9 cellular contexts compared by ENCODE assay signal in the genomic region with DNA sequence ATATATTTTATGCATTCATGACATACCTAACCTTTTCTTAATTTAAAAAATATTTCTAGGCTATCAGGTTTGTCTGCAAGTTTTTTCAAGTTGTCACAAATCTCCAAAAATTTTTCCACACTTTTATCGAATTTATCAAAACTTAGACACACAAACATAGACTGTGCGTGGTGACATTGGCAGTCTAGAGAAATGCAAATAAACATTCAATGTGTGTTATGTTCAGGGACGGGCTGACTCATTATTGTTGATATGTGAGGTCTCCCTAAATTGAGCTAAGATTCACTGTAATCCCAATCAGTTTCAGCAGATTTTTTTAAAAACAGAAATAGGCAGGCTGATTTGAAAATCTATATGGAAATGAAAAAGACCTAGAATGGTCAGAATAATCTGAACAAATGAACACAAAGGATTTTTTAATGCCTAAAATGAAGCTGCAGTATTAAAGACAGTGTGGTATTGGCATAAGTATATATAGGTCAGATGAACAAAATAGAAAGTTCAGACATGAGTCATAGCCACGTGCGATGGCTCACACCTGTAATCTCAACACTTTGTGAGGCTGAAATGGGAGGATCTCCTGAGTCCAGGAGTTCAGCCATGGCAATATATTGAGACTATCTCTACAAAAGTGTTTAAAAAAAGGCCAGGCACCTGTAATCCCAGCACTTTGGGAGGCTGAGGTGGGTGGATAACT. TPM values are rescaled to one million over a fixed set of nuclear protein-coding genes. Genes with fewer than 3 reads are reported as not detected.
DNase-seq lines count a peak whose midpoint lies in the region; ATAC-seq and TF ChIP-seq lines count a peak whose summit lies in the region.
"Had no signal": no experiment of that assay in that cellular context is flagged by ENCODE, and none has a peak within 500 bp of the region (broad histone marks: within the 10 kb centered on the region; RNA-seq: fewer than 3 reads in every experiment).

No MANE protein-coding gene starts in this region.

- H3K4me2 ChIP-seq in smooth muscle cell = no peak overlapping the region

- H3F3A ChIP-seq in smooth muscle cell (ENCODE audit: low read depth) = no peaks in the 10 kb centered on the region

- intact Hi-C loops in activated CD8-positive, alpha-beta T cell treated with anti-CD3 and anti-CD28 coated beads for 36 hours (cut with micrococcal nuclease) = no loop called here
- intact Hi-C loops in Panc1 (cut with micrococcal nuclease; ENCODE audit: unreplicated experiment) (no loop called here), adrenal gland (cut with DNase I) (no loop called here)

- peaks cover 18% of the 10 kb centered on the region for H4K20me1 ChIP-seq in smooth muscle cell (ENCODE audit: low read depth)

- no peak overlapping the region for H3K4me3 ChIP-seq in Panc1 (ENCODE audit: low read depth in 2 of 2, low read length in 2 of 2)
- no peak overlapping the region for H3K4me3 ChIP-seq in smooth muscle cell
- H3K4me3 ChIP-seq in adrenal gland = no peak overlapping the region

- in situ Hi-C loops in Panc1 (cut with HindIII; ENCODE audit: low pct_unique_long_range_greater_than_20kb, low sequenced_read_pairs) = no loop called here

- H3K4me3 Mint-ChIP-seq in activated CD8-positive, alpha-beta T cell treated with anti-CD3 and anti-CD28 coated beads for 36 hours = no peak overlapping the region
- no peak overlapping the region for H3K4me3 Mint-ChIP-seq in activated CD8-positive, alpha-beta T cell treated with anti-CD3 and anti-CD28 coated beads, Interleukin-2, amount 10 ng/mL, durations not matched to agents 7 days and 5 days

- BruUV-seq in Panc1 (replicated peaks; lab: Mats Ljungman, UMichigan) = TSS peak; percentile 47

- CTCF ChIA-PET in activated CD8-positive, alpha-beta T cell treated with anti-CD3 and anti-CD28 coated beads for 36 hours (lab: Charles Lee) = interaction anchor here (0.9 to 1.9 kb wide), 3 partner anchors 11 to 429 kb away, joined by 3 to 6 read pairs (median 3); no protein-coding TSS in a partner anchor
- CTCF ChIA-PET in activated CD8-positive, alpha-beta T cell treated with anti-CD3 and anti-CD28 coated beads, Interleukin-2, amount 10 ng/mL, durations not matched to agents 7 days and 5 days (lab: Charles Lee) = no interaction called here
- CTCF ChIA-PET in Panc1 (lab: Charles Lee) = no interaction called here

- no peaks in the 10 kb centered on the region for H3K9me3 Mint-ChIP-seq in activated CD8-positive, alpha-beta T cell treated with anti-CD3 and anti-CD28 coated beads for 36 hours
- H3K9me3 Mint-ChIP-seq in activated CD8-positive, alpha-beta T cell treated with anti-CD3 and anti-CD28 coated beads, Interleukin-2, amount 10 ng/mL, durations not matched to agents 7 days and 5 days (ENCODE audit: insufficient read depth) = no peaks in the 10 kb centered on the region

- 87% methylated on average over 5 of the region's 5 CpGs for WGBS in smooth muscle cell (ENCODE audit: low lambda C conversion rate)
- WGBS in adrenal gland, 4 donors = 46 to 50% (median 48%) methylated on average over 5 of the region's 5 CpGs

- TF ChIP-seq CTCF in activated CD8-positive, alpha-beta T cell treated with anti-CD3 and anti-CD28 coated beads for 36 hours (IDR thresholded peaks at IDR 0.05) = no peak
- TF ChIP-seq CTCF in Panc1 (IDR thresholded peaks at IDR 0.05) (no peak), smooth muscle cell (IDR thresholded peaks at IDR 0.05; ENCODE audit: borderline replicate concordance, insufficient read depth, poor library complexity, severe bottlenecking) (no peak), adrenal gland (IDR thresholded peaks at IDR 0.05) (no peak)

- H3K4me1 Mint-ChIP-seq in activated CD8-positive, alpha-beta T cell treated with anti-CD3 and anti-CD28 coated beads for 36 hours (ENCODE audit: low read depth) = peaks cover 21% of the 10 kb centered on the region
- H3K4me1 Mint-ChIP-seq in activated CD8-positive, alpha-beta T cell treated with anti-CD3 and anti-CD28 coated beads, Interleukin-2, amount 10 ng/mL, durations not matched to agents 7 days and 5 days (ENCODE audit: low read depth) = peaks cover 9% of the 10 kb centered on the region

- H3K9ac ChIP-seq in smooth muscle cell (ENCODE audit: low read depth) = no peak overlapping the region

- H2AFZ ChIP-seq in smooth muscle cell (ENCODE audit: low read depth) = no peak overlapping the region

- H3K36me3 ChIP-seq in Panc1 (ENCODE audit: control insufficient read depth, insufficient read depth, low read length) = no peaks in the 10 kb centered on the region
- H3K36me3 ChIP-seq in smooth muscle cell (ENCODE audit: low read depth) = no peaks in the 10 kb centered on the region
- no peaks in the 10 kb centered on the region for H3K36me3 ChIP-seq in adrenal gland (replicated peaks in 1 of 2)

- H3K36me3 Mint-ChIP-seq in activated CD8-positive, alpha-beta T cell treated with anti-CD3 and anti-CD28 coated beads for 36 hours (ENCODE audit: low read depth) = no peaks in the 10 kb centered on the region
- no peaks in the 10 kb centered on the region for H3K36me3 Mint-ChIP-seq in activated CD8-positive, alpha-beta T cell treated with anti-CD3 and anti-CD28 coated beads, Interleukin-2, amount 10 ng/mL, durations not matched to agents 7 days and 5 days (ENCODE audit: low read depth)

- H3K27me3 ChIP-seq in Panc1 (ENCODE audit: control insufficient read depth, insufficient read depth, low read length) (no peaks in the 10 kb centered on the region), smooth muscle cell (ENCODE audit: low read depth) (no peaks in the 10 kb centered on the region), adrenal gland (no peaks in the 10 kb centered on the region)

- peak; percentile 97 for ATAC-seq in activated CD8-positive, alpha-beta T cell treated with anti-CD3 and anti-CD28 coated beads for 36 hours
- no peak for ATAC-seq in activated CD8-positive, alpha-beta T cell treated with anti-CD3 and anti-CD28 coated beads, Interleukin-2, amount 10 ng/mL, durations not matched to agents 7 days and 5 days
- ATAC-seq in HG02840 (IDR thresholded peaks at IDR 0.05; ENCODE audit: low FRiP score, unreplicated experiment) (peak; percentile 79), Panc1 (peak; percentile 56; the same call in 1 of the 2 replicates)

- H3K27ac Mint-ChIP-seq in activated CD8-positive, alpha-beta T cell treated with anti-CD3 and anti-CD28 coated beads for 36 hours = no peak overlapping the region
- H3K27ac Mint-ChIP-seq in activated CD8-positive, alpha-beta T cell treated with anti-CD3 and anti-CD28 coated beads, Interleukin-2, amount 10 ng/mL, durations not matched to agents 7 days and 5 days = no peak overlapping the region

- TF ChIP-seq POLR2A in adrenal gland (IDR thresholded peaks at IDR 0.05) = no peak

- H3K27me3 Mint-ChIP-seq in activated CD8-positive, alpha-beta T cell treated with anti-CD3 and anti-CD28 coated beads for 36 hours = no peaks in the 10 kb centered on the region
- no peaks in the 10 kb centered on the region for H3K27me3 Mint-ChIP-seq in activated CD8-positive, alpha-beta T cell treated with anti-CD3 and anti-CD28 coated beads, Interleukin-2, amount 10 ng/mL, durations not matched to agents 7 days and 5 days (ENCODE audit: low read depth)

- H3K4me1 ChIP-seq in Panc1 (ENCODE audit: control insufficient read depth, insufficient read depth, low read length) (peaks cover 17% of the 10 kb centered on the region), smooth muscle cell (ENCODE audit: low read depth) (no peaks in the 10 kb centered on the region), adrenal gland (replicated peaks in 1 of 2) (peaks cover 0 to 6% of the 10 kb centered on the region in 2 donors)

- POLR2A ChIA-PET in activated CD8-positive, alpha-beta T cell treated with anti-CD3 and anti-CD28 coated beads for 36 hours (lab: Charles Lee) = interaction anchor here (1.1 kb wide), 1 partner anchor 19 kb away, joined by 4 read pairs; a partner anchor contains a TSS
- POLR2A ChIA-PET in activated CD8-positive, alpha-beta T cell treated with anti-CD3 and anti-CD28 coated beads, Interleukin-2, amount 10 ng/mL, durations not matched to agents 7 days and 5 days (lab: Charles Lee) = no interaction called here
- POLR2A ChIA-PET in Panc1 (lab: Charles Lee) = interaction anchor here (0.6 kb wide), 1 partner anchor 186 kb away, joined by 5 read pairs; no protein-coding TSS in a partner anchor

- peak; percentile 68 for DNase-seq in activated CD8-positive, alpha-beta T cell treated with anti-CD3 and anti-CD28 coated beads for 36 hours
- no peak for DNase-seq in activated CD8-positive, alpha-beta T cell treated with anti-CD3 and anti-CD28 coated beads, Interleukin-2, amount 10 ng/mL, durations not matched to agents 7 days and 5 days
- DNase-seq in Panc1 (ENCODE audit: low read depth, low spot score) = peak; percentile 41
- DNase-seq in stimulated activated CD4-positive, alpha-beta T cell treated with anti-CD3 and anti-CD28 coated beads, Interleukin-2, amount 100 ng/mL, for 48 hours = peak; percentile 3 to 8
- no peak for DNase-seq in smooth muscle cell (lab: John Stamatoyannopoulos, UW; ENCODE audit: unreplicated experiment)
- no peak for DNase-seq in adrenal gland
- DNase-seq in EL = no peak
- DNase-seq: activated gamma-delta T cell treated with Interleukin-2 at 50 U/mL for 16 hours had no signal

- no peaks in the 10 kb centered on the region for H3K9me3 ChIP-seq in Panc1 (ENCODE audit: control insufficient read depth, insufficient read depth, low read depth, low read length)
- no peaks in the 10 kb centered on the region for H3K9me3 ChIP-seq in smooth muscle cell (replicated peaks; ENCODE audit: low read depth)
- no peaks in the 10 kb centered on the region for H3K9me3 ChIP-seq in adrenal gland (replicated peaks in 1 of 3)

- peaks cover 74% of the 10 kb centered on the region for H3K79me2 ChIP-seq in smooth muscle cell (ENCODE audit: low read depth)

- H3K27ac ChIP-seq in Panc1 (ENCODE audit: low read length) (no peak overlapping the region), smooth muscle cell (ENCODE audit: low read depth) (no peak overlapping the region), adrenal gland (no peak overlapping the region)

RNA-seq across cellular contexts. Expression of a gene that starts 19.2 kb away (rescaled TPM):
- 10 to 100 TPM; 14.0 to 15.0 TPM for total RNA-seq in activated CD8-positive, alpha-beta T cell treated with anti-CD3 and anti-CD28 coated beads for 36 hours
- 10 to 100 TPM; 11.8 to 11.9 TPM for total RNA-seq in activated CD8-positive, alpha-beta T cell treated with anti-CD3 and anti-CD28 coated beads, Interleukin-2, amount 10 ng/mL, durations not matched to agents 7 days and 5 days
- 20.2 TPM for total RNA-seq in Panc1 (2021; ENCODE audit: unreplicated experiment)
- 11.2 TPM for polyA plus RNA-seq in Panc1 (2012; ENCODE audit: insufficient read length)
- 3.7 and 5.2 TPM in 2 replicates for total RNA-seq in smooth muscle cell
- polyA plus RNA-seq in smooth muscle cell = 1.0 and 1.1 TPM in 2 replicates
- total RNA-seq in adrenal gland = 10 to 100 TPM; 13.9 to 21.4 (median 14.9) TPM
- polyA plus RNA-seq in adrenal gland = 1 to 10 TPM; 2.2 to 9.7 (median 3.1) TPM

RNA-seq across cellular contexts. Expression of a gene that starts 53.8 kb away (rescaled TPM):
- 100 to 1,000 TPM; 170 to 179 TPM for total RNA-seq in activated CD8-positive, alpha-beta T cell treated with anti-CD3 and anti-CD28 coated beads for 36 hours
- total RNA-seq in activated CD8-positive, alpha-beta T cell treated with anti-CD3 and anti-CD28 coated beads, Interleukin-2, amount 10 ng/mL, durations not matched to agents 7 days and 5 days = 100 to 1,000 TPM; 130 to 145 TPM
- total RNA-seq in Panc1 (2021; ENCODE audit: unreplicated experiment) (190 TPM), smooth muscle cell (96.0 and 133 TPM in 2 replicates), adrenal gland (10 to 100 TPM; 38.9 to 86.7 (median 72.3) TPM)
- 178 TPM for polyA plus RNA-seq in Panc1 (2012; ENCODE audit: insufficient read length)
- polyA plus RNA-seq in smooth muscle cell (340 and 357 TPM in 2 replicates), adrenal gland (100 to 1,000 TPM in 2 of 3 donors, 10 to 100 TPM in 1; 54.6 to 121 (median 110) TPM)

Comparison
In these comparisons a context has a peak if more than half of its experiments do, and no peak if none do; other contexts are left out.
1. DNase-seq: peak in activated CD8-positive, alpha-beta T cell treated with anti-CD3 and anti-CD28 coated beads for 36 hours (single experiment), Panc1 (single experiment) and stimulated activated CD4-positive, alpha-beta T cell treated with anti-CD3 and anti-CD28 coated beads, Interleukin-2, amount 100 ng/mL, for 48 hours (2 of 2); none in activated CD8-positive, alpha-beta T cell treated with anti-CD3 and anti-CD28 coated beads, Interleukin-2, amount 10 ng/mL, durations not matched to agents 7 days and 5 days (single experiment), smooth muscle cell (single experiment), adrenal gland (0 of 7) and EL (single experiment).